ENCODE assay signal across 20 cellular contexts in genomic region chr1:76105269-76105850, GRCh38. TPM values are rescaled to one million over a fixed set of nuclear protein-coding genes. Genes with fewer than 3 reads are reported as not detected.
"Had no signal": no experiment of that assay in that cellular context is flagged by ENCODE, and none has a peak within 500 bp of the region (broad histone marks: within the 10 kb centered on the region; RNA-seq: fewer than 3 reads in every experiment).

No MANE protein-coding gene starts in this region.

- H3K27me3 Mint-ChIP-seq: dendritic cell treated with granulocyte-macrophage colony-stimulating factor and Interleukin-4, amounts not matched to agents 40 ng/mL and 50 ng/mL, for 4 days had no signal

- H3K9me3 Mint-ChIP-seq: activated CD4-positive, alpha-beta memory T cell treated with anti-CD3 and anti-CD28 coated beads for 36 hours; activated T-helper 1 cell treated with anti-CD3 and anti-CD28 coated beads, Interleukin-12 subunit alpha, Interleukin-12 subunit beta, Interleukin-2, Interleukin-4 antibody, amounts not matched to agents 30 ng/mL and 10 ng/mL and 1 ng/mL, durations not matched to agents 14 hours and 24 hours and 36 hours; dendritic cell treated with granulocyte-macrophage colony-stimulating factor and Interleukin-4, amounts not matched to agents 40 ng/mL and 50 ng/mL, for 4 days; effector memory CD8-positive, alpha-beta T cell; stimulated activated memory B cell treated with anti-CD40 and anti-IgM and Interleukin-4, amounts not matched to agents 10 μg/mL and 1 μg/mL and 100 μg/mL, for 72 hours had no signal

- H3K36me3 ChIP-seq: adrenal gland, gastroesophageal sphincter, left ventricle myocardium inferior, neural progenitor cell had no signal

- H3K4me3 ChIP-seq: adrenal gland, body of pancreas, gastroesophageal sphincter, left ventricle myocardium inferior, neural progenitor cell, skin epidermis had no signal

- H3K27ac ChIP-seq: adrenal gland, body of pancreas, gastroesophageal sphincter, left ventricle myocardium inferior, neural progenitor cell, parathyroid adenoma, skin epidermis had no signal

- H3K4me1 Mint-ChIP-seq: T-helper 17 cell had no signal

- H3K27ac Mint-ChIP-seq: activated CD4-positive, alpha-beta memory T cell treated with anti-CD3 and anti-CD28 coated beads for 36 hours; activated T-helper 1 cell treated with anti-CD3 and anti-CD28 coated beads, Interleukin-12 subunit alpha, Interleukin-12 subunit beta, Interleukin-2, Interleukin-4 antibody, amounts not matched to agents 30 ng/mL and 10 ng/mL and 1 ng/mL, durations not matched to agents 14 hours and 24 hours and 36 hours; dendritic cell treated with granulocyte-macrophage colony-stimulating factor and Interleukin-4, amounts not matched to agents 40 ng/mL and 50 ng/mL, for 4 days; effector memory CD8-positive, alpha-beta T cell; neural progenitor cell; stimulated activated memory B cell treated with anti-CD40 and anti-IgM and Interleukin-4, amounts not matched to agents 10 μg/mL and 1 μg/mL and 100 μg/mL, for 72 hours; T-helper 17 cell had no signal

- ATAC-seq: body of pancreas; effector memory CD8-positive, alpha-beta T cell; gastroesophageal sphincter; stimulated activated memory B cell treated with anti-CD40 and anti-IgM and Interleukin-4, amounts not matched to agents 10 μg/mL and 1 μg/mL and 100 μg/mL, for 72 hours; T-helper 17 cell had no signal

- H3K9me3 ChIP-seq: adrenal gland, body of pancreas, gastroesophageal sphincter, left ventricle myocardium inferior had no signal

- H3K4me1 ChIP-seq: adrenal gland, body of pancreas, parathyroid adenoma had no signal

- H3K27me3 ChIP-seq: adrenal gland, body of pancreas, gastroesophageal sphincter, neural progenitor cell had no signal

- DNase-seq: activated CD4-positive, alpha-beta memory T cell treated with anti-CD3 and anti-CD28 coated beads for 36 hours; activated CD4-positive, alpha-beta T cell treated with anti-CD3 and anti-CD28 coated beads for 1 hour; activated naive CD4-positive, alpha-beta T cell; adrenal gland; body of pancreas; cerebellar nuclear complex; effector memory CD8-positive, alpha-beta T cell; kidney; left ventricle myocardium inferior; retina; substantia nigra; T-helper 17 cell; trophoblast cell had no signal

- H3K36me3 Mint-ChIP-seq: activated CD4-positive, alpha-beta memory T cell treated with anti-CD3 and anti-CD28 coated beads for 36 hours; stimulated activated memory B cell treated with anti-CD40 and anti-IgM and Interleukin-4, amounts not matched to agents 10 μg/mL and 1 μg/mL and 100 μg/mL, for 72 hours had no signal

- H3K4me3 Mint-ChIP-seq: activated CD4-positive, alpha-beta memory T cell treated with anti-CD3 and anti-CD28 coated beads for 36 hours; activated T-helper 1 cell treated with anti-CD3 and anti-CD28 coated beads, Interleukin-12 subunit alpha, Interleukin-12 subunit beta, Interleukin-2, Interleukin-4 antibody, amounts not matched to agents 30 ng/mL and 10 ng/mL and 1 ng/mL, durations not matched to agents 14 hours and 24 hours and 36 hours; dendritic cell treated with granulocyte-macrophage colony-stimulating factor and Interleukin-4, amounts not matched to agents 40 ng/mL and 50 ng/mL, for 4 days; effector memory CD8-positive, alpha-beta T cell; neural progenitor cell; stimulated activated memory B cell treated with anti-CD40 and anti-IgM and Interleukin-4, amounts not matched to agents 10 μg/mL and 1 μg/mL and 100 μg/mL, for 72 hours; T-helper 17 cell had no signal

RNA-seq across cellular contexts. Expression of gene ST6GALNAC3, which starts 30.8 kb away (rescaled TPM):
- total RNA-seq: activated T-helper 1 cell treated with anti-CD3 and anti-CD28 coated beads, Interleukin-12 subunit alpha, Interleukin-12 subunit beta, Interleukin-2, Interleukin-4 antibody, amounts not matched to agents 30 ng/mL and 10 ng/mL and 1 ng/mL, durations not matched to agents 14 hours and 24 hours and 36 hours had no signal
